In genomic region chr1:100438789-100439188, GRCh38 we compare ENCODE assay signal across 14 cellular contexts.
DNase-seq lines count a peak whose midpoint lies in the region; ATAC-seq, FAIRE-seq and TF ChIP-seq lines count a peak whose summit lies in the region.
"Had no signal": no experiment of that assay in that cellular context is flagged by ENCODE, and none has a peak within 500 bp of the region (broad histone marks: within the 10 kb centered on the region; RNA-seq: fewer than 3 reads in every experiment).

No MANE protein-coding gene starts in this region.

- H3K9me3 ChIP-seq in stomach (no peaks in the 10 kb centered on the region), PC-9 (ENCODE audit: insufficient read depth, low read depth) (no peaks in the 10 kb centered on the region)

- TF ChIP-seq POLR2A in stomach (IDR thresholded peaks at IDR 0.05) = no peak
- no peak for TF ChIP-seq POLR2A in GM12892 (IDR thresholded peaks at IDR 0.05; ENCODE audit: low read depth, low read length)

- intact Hi-C loops in activated naive CD4-positive, alpha-beta T cell treated with anti-CD3 and anti-CD28 coated beads for 36 hours (cut with micrococcal nuclease) = no loop called here
- intact Hi-C loops in activated CD4-positive, alpha-beta memory T cell treated with anti-CD3 and anti-CD28 coated beads for 36 hours (cut with micrococcal nuclease) = no loop called here
- intact Hi-C loops in stomach (cut with DNase I; ENCODE audit: low total_unique reads) (no loop called here), PC-9 (cut with micrococcal nuclease; ENCODE audit: unreplicated experiment) (no loop called here)

- WGBS in stomach, 5 donors = 40 to 61% (median 47%) methylated on average over 3 of the region's 3 CpGs

- ATAC-seq in memory B cell (ENCODE audit: low read depth) (no peak), HG02852 (IDR thresholded peaks at IDR 0.05; ENCODE audit: unreplicated experiment) (no peak)

- H3K4me1 ChIP-seq in stomach (peaks cover 13 to 28% (median 17%) of the 10 kb centered on the region in 4 donors), PC-9 (replicated peaks; ENCODE audit: insufficient read depth) (peaks cover 7% of the 10 kb centered on the region)

- H3K9me2 ChIP-seq in PC-9 (ENCODE audit: insufficient read depth) = no peaks in the 10 kb centered on the region; the same call in 1 of the 2 replicates

- peaks cover 1% of the 10 kb centered on the region for H3K9me3 Mint-ChIP-seq in activated naive CD4-positive, alpha-beta T cell treated with anti-CD3 and anti-CD28 coated beads for 36 hours
- H3K9me3 Mint-ChIP-seq in activated CD4-positive, alpha-beta memory T cell treated with anti-CD3 and anti-CD28 coated beads for 36 hours = no peaks in the 10 kb centered on the region
- H3K9me3 Mint-ChIP-seq in memory B cell = no peaks in the 10 kb centered on the region

- H3K4me3 ChIP-seq in stomach = no peak overlapping the region
- no peak overlapping the region for H3K4me3 ChIP-seq in PC-9

- H2AFZ ChIP-seq in PC-9 = no peak overlapping the region

- peaks cover 1% of the 10 kb centered on the region; the same call in 1 of the 2 replicates for H3F3A ChIP-seq in PC-9 (ENCODE audit: insufficient read depth, low read depth)

- no peaks in the 10 kb centered on the region for H3K79me2 ChIP-seq in PC-9 (ENCODE audit: low read depth)

- CTCF ChIA-PET in activated naive CD4-positive, alpha-beta T cell treated with anti-CD3 and anti-CD28 coated beads for 36 hours (lab: Charles Lee) = interaction anchor here (1.1 to 1.8 kb wide), 3 partner anchors 14 to 36 kb away, joined by 3 to 5 read pairs (median 4); no protein-coding TSS in a partner anchor
- CTCF ChIA-PET in activated CD4-positive, alpha-beta memory T cell treated with anti-CD3 and anti-CD28 coated beads for 36 hours (lab: Charles Lee) = interaction anchor here (0.9 to 4.5 kb wide), 2 partner anchors 42 to 85 kb away, joined by 3 to 26 read pairs; partner anchors contain the start of gene CDC14A
- CTCF ChIA-PET in PC-9 (lab: Charles Lee) = no interaction called here

- H3K4me1 Mint-ChIP-seq in activated naive CD4-positive, alpha-beta T cell treated with anti-CD3 and anti-CD28 coated beads for 36 hours (ENCODE audit: low read depth) = peaks cover 73% of the 10 kb centered on the region
- peaks cover 80% of the 10 kb centered on the region for H3K4me1 Mint-ChIP-seq in activated CD4-positive, alpha-beta memory T cell treated with anti-CD3 and anti-CD28 coated beads for 36 hours (ENCODE audit: low read depth)
- peaks cover 15% of the 10 kb centered on the region for H3K4me1 Mint-ChIP-seq in memory B cell

- H3K4me2 ChIP-seq in PC-9 = no peak overlapping the region

- POLR2A ChIA-PET in activated CD4-positive, alpha-beta memory T cell treated with anti-CD3 and anti-CD28 coated beads for 36 hours (lab: Charles Lee) = no interaction called here
- POLR2A ChIA-PET in PC-9 (lab: Charles Lee; ENCODE audit: unreplicated experiment) = no interaction called here

- no TSS peak for BruUV-seq in PC-9 (replicated peaks; lab: Mats Ljungman, UMichigan)

- TF ChIP-seq CTCF in stomach (IDR thresholded peaks at IDR 0.05) (no peak), PC-9 (conservative IDR thresholded peaks at IDR 0.05) (no peak)

- no peaks in the 10 kb centered on the region for H3K27me3 Mint-ChIP-seq in activated naive CD4-positive, alpha-beta T cell treated with anti-CD3 and anti-CD28 coated beads for 36 hours (ENCODE audit: low read depth)
- H3K27me3 Mint-ChIP-seq in activated CD4-positive, alpha-beta memory T cell treated with anti-CD3 and anti-CD28 coated beads for 36 hours = no peaks in the 10 kb centered on the region
- no peaks in the 10 kb centered on the region for H3K27me3 Mint-ChIP-seq in memory B cell

- H3K36me3 Mint-ChIP-seq in activated naive CD4-positive, alpha-beta T cell treated with anti-CD3 and anti-CD28 coated beads for 36 hours (ENCODE audit: low read depth) = peaks cover 23% of the 10 kb centered on the region
- peaks cover 28% of the 10 kb centered on the region for H3K36me3 Mint-ChIP-seq in activated CD4-positive, alpha-beta memory T cell treated with anti-CD3 and anti-CD28 coated beads for 36 hours
- H3K36me3 Mint-ChIP-seq in memory B cell = peaks cover 13% of the 10 kb centered on the region

- no peak for DNase-seq in activated naive CD4-positive, alpha-beta T cell treated with anti-CD3 and anti-CD28 coated beads for 36 hours
- no peak for DNase-seq in activated naive CD4-positive, alpha-beta T cell (lab: John Stamatoyannopoulos, UW)
- no peak for DNase-seq in activated CD4-positive, alpha-beta memory T cell treated with anti-CD3 and anti-CD28 coated beads for 36 hours
- DNase-seq in memory B cell (ENCODE audit: low spot score in 2 of 2) = no peak
- no peak for DNase-seq in stomach
- DNase-seq in GM12892 (ENCODE audit: insufficient read length) = no peak
- DNase-seq in PC-9 = no peak
- DNase-seq: activated gamma-delta T cell; effector CD4-positive, alpha-beta T cell; hippocampal formation; NCI-H187; NCI-H774; RPMI8226 had no signal

- H3K27ac Mint-ChIP-seq in activated naive CD4-positive, alpha-beta T cell treated with anti-CD3 and anti-CD28 coated beads for 36 hours = peak overlapping the region; percentile 82
- peak overlapping the region; percentile 74 for H3K27ac Mint-ChIP-seq in activated CD4-positive, alpha-beta memory T cell treated with anti-CD3 and anti-CD28 coated beads for 36 hours
- peak overlapping the region; percentile 79 for H3K27ac Mint-ChIP-seq in memory B cell

- H3K36me3 ChIP-seq in stomach = peaks cover 0 to 5% (median 0%) of the 10 kb centered on the region in 4 donors
- H3K36me3 ChIP-seq in PC-9 (ENCODE audit: low read depth) = no peaks in the 10 kb centered on the region

- FAIRE-seq in GM12892 (lab: Jason Lieb, UNC) = no peak

- no peaks in the 10 kb centered on the region for H4K20me1 ChIP-seq in PC-9 (ENCODE audit: insufficient read depth)

- TF ChIP-seq EP300 in stomach (IDR thresholded peaks at IDR 0.05) = no peak

- H3K27ac ChIP-seq in stomach = peak overlapping the region; percentile 17 to 81 (median 56)
- H3K27ac ChIP-seq in PC-9 = no peak overlapping the region

- H3K27me3 ChIP-seq in stomach (no peaks in the 10 kb centered on the region), PC-9 (ENCODE audit: insufficient read depth, low read depth) (no peaks in the 10 kb centered on the region)

- no peak overlapping the region for H3K4me3 Mint-ChIP-seq in activated naive CD4-positive, alpha-beta T cell treated with anti-CD3 and anti-CD28 coated beads for 36 hours
- no peak overlapping the region for H3K4me3 Mint-ChIP-seq in activated CD4-positive, alpha-beta memory T cell treated with anti-CD3 and anti-CD28 coated beads for 36 hours
- no peak overlapping the region for H3K4me3 Mint-ChIP-seq in memory B cell
